1 cellular context compared by ENCODE assay signal in the genomic region with DNA sequence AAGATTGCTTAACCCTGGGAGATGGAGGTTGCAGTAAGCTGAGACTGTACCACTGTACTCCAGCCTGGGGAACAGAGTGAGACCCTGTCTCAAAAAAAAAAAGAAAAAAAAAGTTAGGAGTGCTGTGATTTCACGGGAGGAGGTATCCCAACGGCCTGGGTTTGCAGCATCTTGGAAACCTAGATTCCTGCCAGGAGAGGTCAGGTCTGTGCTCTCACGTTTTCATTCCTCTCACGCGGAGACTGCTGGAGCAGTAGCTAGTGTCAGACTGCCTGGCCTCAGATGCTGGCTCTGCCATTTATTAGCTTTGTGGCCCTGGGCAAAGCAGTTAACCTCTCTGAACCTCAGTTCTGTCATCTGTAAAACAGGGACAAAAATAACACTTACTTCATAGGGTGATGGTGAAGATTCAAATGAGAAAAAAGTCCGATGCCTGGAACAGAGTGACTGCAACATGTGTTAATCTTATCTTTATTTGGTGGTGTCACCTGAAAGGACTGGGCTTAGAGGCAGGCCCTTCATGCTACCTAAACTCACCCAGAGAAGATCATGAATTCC.
TF ChIP-seq lines count a peak whose summit lies in the region.

No MANE protein-coding gene starts in this region.

TF ChIP-seq in GM23338, 12 proteins besides CTCF, POLR2A, EP300 and RAD21:
- TF ChIP-seq POLR2AphosphoS5 (IDR thresholded peaks at IDR 0.05; ENCODE audit: low read depth) (no peak), JUNB (IDR thresholded peaks at IDR 0.05; ENCODE audit: unreplicated experiment) (no peak), CREB1 (CRISPR knock-in tag; IDR thresholded peaks at IDR 0.05; ENCODE audit: low read depth) (no peak), ZNF331 (CRISPR knock-in tag; IDR thresholded peaks at IDR 0.05; ENCODE audit: low read depth) (no peak), STAT1 (IDR thresholded peaks at IDR 0.05; ENCODE audit: unreplicated experiment) (no peak), EZH2phosphoT487 (IDR thresholded peaks at IDR 0.05; ENCODE audit: unreplicated experiment) (no peak), EZH2 (IDR thresholded peaks at IDR 0.05; ENCODE audit: low read depth, unreplicated experiment) (no peak), ZNF114 (CRISPR knock-in tag; IDR thresholded peaks at IDR 0.05) (no peak), NANOG (IDR thresholded peaks at IDR 0.05; ENCODE audit: borderline replicate concordance) (no peak)
- TF ChIP-seq, protein P1, sequence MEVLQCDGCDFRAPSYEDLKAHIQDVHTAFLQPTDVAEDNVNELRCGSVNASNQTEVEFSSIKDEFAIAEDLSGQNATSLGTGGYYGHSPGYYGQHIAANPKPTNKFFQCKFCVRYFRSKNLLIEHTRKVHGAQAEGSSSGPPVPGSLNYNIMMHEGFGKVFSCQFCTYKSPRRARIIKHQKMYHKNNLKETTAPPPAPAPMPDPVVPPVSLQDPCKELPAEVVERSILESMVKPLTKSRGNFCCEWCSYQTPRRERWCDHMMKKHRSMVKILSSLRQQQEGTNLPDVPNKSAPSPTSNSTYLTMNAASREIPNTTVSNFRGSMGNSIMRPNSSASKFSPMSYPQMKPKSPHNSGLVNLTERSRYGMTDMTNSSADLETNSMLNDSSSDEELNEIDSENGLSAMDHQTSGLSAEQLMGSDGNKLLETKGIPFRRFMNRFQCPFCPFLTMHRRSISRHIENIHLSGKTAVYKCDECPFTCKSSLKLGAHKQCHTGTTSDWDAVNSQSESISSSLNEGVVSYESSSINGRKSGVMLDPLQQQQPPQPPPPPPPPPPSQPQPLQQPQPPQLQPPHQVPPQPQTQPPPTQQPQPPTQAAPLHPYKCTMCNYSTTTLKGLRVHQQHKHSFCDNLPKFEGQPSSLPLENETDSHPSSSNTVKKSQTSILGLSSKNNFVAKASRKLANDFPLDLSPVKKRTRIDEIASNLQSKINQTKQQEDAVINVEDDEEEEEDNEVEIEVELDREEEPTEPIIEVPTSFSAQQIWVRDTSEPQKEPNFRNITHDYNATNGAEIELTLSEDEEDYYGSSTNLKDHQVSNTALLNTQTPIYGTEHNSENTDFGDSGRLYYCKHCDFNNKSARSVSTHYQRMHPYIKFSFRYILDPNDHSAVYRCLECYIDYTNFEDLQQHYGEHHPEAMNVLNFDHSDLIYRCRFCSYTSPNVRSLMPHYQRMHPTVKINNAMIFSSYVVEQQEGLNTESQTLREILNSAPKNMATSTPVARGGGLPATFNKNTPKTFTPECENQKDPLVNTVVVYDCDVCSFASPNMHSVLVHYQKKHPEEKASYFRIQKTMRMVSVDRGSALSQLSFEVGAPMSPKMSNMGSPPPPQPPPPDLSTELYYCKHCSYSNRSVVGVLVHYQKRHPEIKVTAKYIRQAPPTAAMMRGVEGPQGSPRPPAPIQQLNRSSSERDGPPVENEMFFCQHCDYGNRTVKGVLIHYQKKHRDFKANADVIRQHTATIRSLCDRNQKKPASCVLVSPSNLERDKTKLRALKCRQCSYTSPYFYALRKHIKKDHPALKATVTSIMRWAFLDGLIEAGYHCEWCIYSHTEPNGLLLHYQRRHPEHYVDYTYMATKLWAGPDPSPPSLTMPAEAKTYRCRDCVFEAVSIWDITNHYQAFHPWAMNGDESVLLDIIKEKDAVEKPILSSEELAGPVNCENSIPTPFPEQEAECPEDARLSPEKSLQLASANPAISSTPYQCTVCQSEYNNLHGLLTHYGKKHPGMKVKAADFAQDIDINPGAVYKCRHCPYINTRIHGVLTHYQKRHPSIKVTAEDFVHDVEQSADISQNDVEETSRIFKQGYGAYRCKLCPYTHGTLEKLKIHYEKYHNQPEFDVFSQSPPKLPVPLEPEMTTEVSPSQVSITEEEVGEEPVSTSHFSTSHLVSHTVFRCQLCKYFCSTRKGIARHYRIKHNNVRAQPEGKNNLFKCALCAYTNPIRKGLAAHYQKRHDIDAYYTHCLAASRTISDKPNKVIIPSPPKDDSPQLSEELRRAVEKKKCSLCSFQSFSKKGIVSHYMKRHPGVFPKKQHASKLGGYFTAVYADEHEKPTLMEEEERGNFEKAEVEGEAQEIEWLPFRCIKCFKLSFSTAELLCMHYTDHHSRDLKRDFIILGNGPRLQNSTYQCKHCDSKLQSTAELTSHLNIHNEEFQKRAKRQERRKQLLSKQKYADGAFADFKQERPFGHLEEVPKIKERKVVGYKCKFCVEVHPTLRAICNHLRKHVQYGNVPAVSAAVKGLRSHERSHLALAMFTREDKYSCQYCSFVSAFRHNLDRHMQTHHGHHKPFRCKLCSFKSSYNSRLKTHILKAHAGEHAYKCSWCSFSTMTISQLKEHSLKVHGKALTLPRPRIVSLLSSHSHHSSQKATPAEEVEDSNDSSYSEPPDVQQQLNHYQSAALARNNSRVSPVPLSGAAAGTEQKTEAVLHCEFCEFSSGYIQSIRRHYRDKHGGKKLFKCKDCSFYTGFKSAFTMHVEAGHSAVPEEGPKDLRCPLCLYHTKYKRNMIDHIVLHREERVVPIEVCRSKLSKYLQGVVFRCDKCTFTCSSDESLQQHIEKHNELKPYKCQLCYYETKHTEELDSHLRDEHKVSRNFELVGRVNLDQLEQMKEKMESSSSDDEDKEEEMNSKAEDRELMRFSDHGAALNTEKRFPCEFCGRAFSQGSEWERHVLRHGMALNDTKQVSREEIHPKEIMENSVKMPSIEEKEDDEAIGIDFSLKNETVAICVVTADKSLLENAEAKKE (CRISPR knock-in tag; IDR thresholded peaks at IDR 0.05), result no peak
- TF ChIP-seq, protein P2, sequence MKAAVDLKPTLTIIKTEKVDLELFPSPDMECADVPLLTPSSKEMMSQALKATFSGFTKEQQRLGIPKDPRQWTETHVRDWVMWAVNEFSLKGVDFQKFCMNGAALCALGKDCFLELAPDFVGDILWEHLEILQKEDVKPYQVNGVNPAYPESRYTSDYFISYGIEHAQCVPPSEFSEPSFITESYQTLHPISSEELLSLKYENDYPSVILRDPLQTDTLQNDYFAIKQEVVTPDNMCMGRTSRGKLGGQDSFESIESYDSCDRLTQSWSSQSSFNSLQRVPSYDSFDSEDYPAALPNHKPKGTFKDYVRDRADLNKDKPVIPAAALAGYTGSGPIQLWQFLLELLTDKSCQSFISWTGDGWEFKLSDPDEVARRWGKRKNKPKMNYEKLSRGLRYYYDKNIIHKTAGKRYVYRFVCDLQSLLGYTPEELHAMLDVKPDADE (IDR thresholded peaks at IDR 0.05), result no peak
- TF ChIP-seq, protein P3, sequence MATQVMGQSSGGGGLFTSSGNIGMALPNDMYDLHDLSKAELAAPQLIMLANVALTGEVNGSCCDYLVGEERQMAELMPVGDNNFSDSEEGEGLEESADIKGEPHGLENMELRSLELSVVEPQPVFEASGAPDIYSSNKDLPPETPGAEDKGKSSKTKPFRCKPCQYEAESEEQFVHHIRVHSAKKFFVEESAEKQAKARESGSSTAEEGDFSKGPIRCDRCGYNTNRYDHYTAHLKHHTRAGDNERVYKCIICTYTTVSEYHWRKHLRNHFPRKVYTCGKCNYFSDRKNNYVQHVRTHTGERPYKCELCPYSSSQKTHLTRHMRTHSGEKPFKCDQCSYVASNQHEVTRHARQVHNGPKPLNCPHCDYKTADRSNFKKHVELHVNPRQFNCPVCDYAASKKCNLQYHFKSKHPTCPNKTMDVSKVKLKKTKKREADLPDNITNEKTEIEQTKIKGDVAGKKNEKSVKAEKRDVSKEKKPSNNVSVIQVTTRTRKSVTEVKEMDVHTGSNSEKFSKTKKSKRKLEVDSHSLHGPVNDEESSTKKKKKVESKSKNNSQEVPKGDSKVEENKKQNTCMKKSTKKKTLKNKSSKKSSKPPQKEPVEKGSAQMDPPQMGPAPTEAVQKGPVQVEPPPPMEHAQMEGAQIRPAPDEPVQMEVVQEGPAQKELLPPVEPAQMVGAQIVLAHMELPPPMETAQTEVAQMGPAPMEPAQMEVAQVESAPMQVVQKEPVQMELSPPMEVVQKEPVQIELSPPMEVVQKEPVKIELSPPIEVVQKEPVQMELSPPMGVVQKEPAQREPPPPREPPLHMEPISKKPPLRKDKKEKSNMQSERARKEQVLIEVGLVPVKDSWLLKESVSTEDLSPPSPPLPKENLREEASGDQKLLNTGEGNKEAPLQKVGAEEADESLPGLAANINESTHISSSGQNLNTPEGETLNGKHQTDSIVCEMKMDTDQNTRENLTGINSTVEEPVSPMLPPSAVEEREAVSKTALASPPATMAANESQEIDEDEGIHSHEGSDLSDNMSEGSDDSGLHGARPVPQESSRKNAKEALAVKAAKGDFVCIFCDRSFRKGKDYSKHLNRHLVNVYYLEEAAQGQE (IDR thresholded peaks at IDR 0.05; ENCODE audit: unreplicated experiment), result no peak
